Comparison of ENCODE assay signal across 16 cellular contexts in genomic region chr15:56929389-56929788, GRCh38. TPM values are rescaled to one million over a fixed set of nuclear protein-coding genes. Genes with fewer than 3 reads are reported as not detected.
DNase-seq lines count a peak whose midpoint lies in the region; ATAC-seq and TF ChIP-seq lines count a peak whose summit lies in the region.
"Had no signal": no experiment of that assay in that cellular context is flagged by ENCODE, and none has a peak within 500 bp of the region (broad histone marks: within the 10 kb centered on the region; RNA-seq: fewer than 3 reads in every experiment).

No MANE protein-coding gene starts in this region.

- peaks cover 97% of the 10 kb centered on the region for H3K79me2 ChIP-seq in smooth muscle cell (ENCODE audit: low read depth)

- DNase-seq in activated CD4-positive, CD25-positive, alpha-beta regulatory T cell (lab: John Stamatoyannopoulos, UW): no peak
- DNase-seq in OCI-M1 (lab: John Stamatoyannopoulos, UW) (peak; percentile 14), epithelial cell of esophagus (ENCODE audit: low read depth) (peak; percentile 20), smooth muscle cell (lab: John Stamatoyannopoulos, UW; ENCODE audit: unreplicated experiment) (no peak), foreskin melanocyte (no peak), NCI-H1048 (lab: John Stamatoyannopoulos, UW) (no peak)
- DNase-seq: caudate nucleus, DMS79, esophagus squamous epithelium, Kasumi-1 had no signal

- H3F3A ChIP-seq in smooth muscle cell (ENCODE audit: low read depth): peaks cover 6% of the 10 kb centered on the region

- no peak overlapping the region for H3K4me3 Mint-ChIP-seq in stimulated activated memory B cell treated with anti-CD40 and anti-IgM and Interleukin-4, amounts not matched to agents 10 μg/mL and 1 μg/mL and 100 μg/mL, for 72 hours
- H3K4me3 Mint-ChIP-seq: activated T-helper 1 cell treated with anti-CD3 and anti-CD28 coated beads, Interleukin-12 subunit alpha, Interleukin-12 subunit beta, Interleukin-2, Interleukin-4 antibody, amounts not matched to agents 30 ng/mL and 10 ng/mL and 1 ng/mL, durations not matched to agents 14 hours and 24 hours and 36 hours had no signal

- TF ChIP-seq CTCF in epithelial cell of esophagus (IDR thresholded peaks at IDR 0.05; ENCODE audit: insufficient read depth, low read depth, low read length, missing control alignments): no peak
- no peak for TF ChIP-seq CTCF in smooth muscle cell (IDR thresholded peaks at IDR 0.05; ENCODE audit: borderline replicate concordance, insufficient read depth, poor library complexity, severe bottlenecking)

- peak overlapping the region; percentile 47 for H3K4me2 ChIP-seq in smooth muscle cell

- no peaks in the 10 kb centered on the region for H3K36me3 ChIP-seq in smooth muscle cell (ENCODE audit: low read depth)

- peak; percentile 51 to 61 for ATAC-seq in activated CD4-positive, CD25-positive, alpha-beta regulatory T cell treated with anti-CD3 and anti-CD28 coated beads, Interleukin-2, amount 50 U/mL, for 24 hours
- ATAC-seq in stimulated activated memory B cell treated with anti-CD40 and anti-IgM and Interleukin-4, amounts not matched to agents 10 μg/mL and 1 μg/mL and 100 μg/mL, for 72 hours: no peak

- peaks cover 50% of the 10 kb centered on the region for H3K36me3 Mint-ChIP-seq in stimulated activated memory B cell treated with anti-CD40 and anti-IgM and Interleukin-4, amounts not matched to agents 10 μg/mL and 1 μg/mL and 100 μg/mL, for 72 hours

- peaks cover 34% of the 10 kb centered on the region for H3K4me1 ChIP-seq in smooth muscle cell (ENCODE audit: low read depth)

- H3K9ac ChIP-seq in smooth muscle cell (ENCODE audit: low read depth): no peak overlapping the region

- no peaks in the 10 kb centered on the region for H3K9me3 Mint-ChIP-seq in stimulated activated memory B cell treated with anti-CD40 and anti-IgM and Interleukin-4, amounts not matched to agents 10 μg/mL and 1 μg/mL and 100 μg/mL, for 72 hours
- H3K9me3 Mint-ChIP-seq: activated T-helper 1 cell treated with anti-CD3 and anti-CD28 coated beads, Interleukin-12 subunit alpha, Interleukin-12 subunit beta, Interleukin-2, Interleukin-4 antibody, amounts not matched to agents 30 ng/mL and 10 ng/mL and 1 ng/mL, durations not matched to agents 14 hours and 24 hours and 36 hours had no signal

- no peaks in the 10 kb centered on the region for H3K27me3 ChIP-seq in smooth muscle cell (ENCODE audit: low read depth)
- H3K27me3 ChIP-seq: esophagus squamous epithelium, tibial nerve had no signal

- peaks cover 94% of the 10 kb centered on the region for H4K20me1 ChIP-seq in smooth muscle cell (ENCODE audit: low read depth)

- peaks cover 65% of the 10 kb centered on the region for H3K4me1 Mint-ChIP-seq in stimulated activated memory B cell treated with anti-CD40 and anti-IgM and Interleukin-4, amounts not matched to agents 10 μg/mL and 1 μg/mL and 100 μg/mL, for 72 hours

- no peaks in the 10 kb centered on the region for H3K9me3 ChIP-seq in smooth muscle cell (replicated peaks; ENCODE audit: low read depth)
- H3K9me3 ChIP-seq: esophagus squamous epithelium, tibial nerve had no signal

- no peak overlapping the region for H3K27ac Mint-ChIP-seq in stimulated activated memory B cell treated with anti-CD40 and anti-IgM and Interleukin-4, amounts not matched to agents 10 μg/mL and 1 μg/mL and 100 μg/mL, for 72 hours
- H3K27ac Mint-ChIP-seq: activated T-helper 1 cell treated with anti-CD3 and anti-CD28 coated beads, Interleukin-12 subunit alpha, Interleukin-12 subunit beta, Interleukin-2, Interleukin-4 antibody, amounts not matched to agents 30 ng/mL and 10 ng/mL and 1 ng/mL, durations not matched to agents 14 hours and 24 hours and 36 hours had no signal

- no peaks in the 10 kb centered on the region for H3K27me3 Mint-ChIP-seq in stimulated activated memory B cell treated with anti-CD40 and anti-IgM and Interleukin-4, amounts not matched to agents 10 μg/mL and 1 μg/mL and 100 μg/mL, for 72 hours

- H3K4me3 ChIP-seq in epithelial cell of esophagus (ENCODE audit: low read length): no peak overlapping the region
- no peak overlapping the region for H3K4me3 ChIP-seq in smooth muscle cell
- H3K4me3 ChIP-seq: esophagus squamous epithelium, tibial nerve had no signal

- no peak overlapping the region for H2AFZ ChIP-seq in smooth muscle cell (ENCODE audit: low read depth)

- H3K27ac ChIP-seq in smooth muscle cell (ENCODE audit: low read depth): peak overlapping the region; percentile 50
- H3K27ac ChIP-seq: 22Rv1, VCaP had no signal

RNA-seq across cellular contexts. Expression of gene TCF12, which starts 10.9 kb away (rescaled TPM):
- total RNA-seq in smooth muscle cell: 136 and 302 TPM in 2 replicates
- polyA plus RNA-seq in smooth muscle cell: 50.3 and 54.1 TPM in 2 replicates

Comparison
In these comparisons a context has a peak if more than half of its experiments do, and no peak if none do; other contexts are left out.
1. DNase-seq: peak in OCI-M1 (single experiment) and epithelial cell of esophagus (single experiment); none in activated CD4-positive, CD25-positive, alpha-beta regulatory T cell (0 of 4), smooth muscle cell (single experiment), foreskin melanocyte (single experiment) and NCI-H1048 (single experiment).